1 cellular context compared by ENCODE assay signal in the genomic region with DNA sequence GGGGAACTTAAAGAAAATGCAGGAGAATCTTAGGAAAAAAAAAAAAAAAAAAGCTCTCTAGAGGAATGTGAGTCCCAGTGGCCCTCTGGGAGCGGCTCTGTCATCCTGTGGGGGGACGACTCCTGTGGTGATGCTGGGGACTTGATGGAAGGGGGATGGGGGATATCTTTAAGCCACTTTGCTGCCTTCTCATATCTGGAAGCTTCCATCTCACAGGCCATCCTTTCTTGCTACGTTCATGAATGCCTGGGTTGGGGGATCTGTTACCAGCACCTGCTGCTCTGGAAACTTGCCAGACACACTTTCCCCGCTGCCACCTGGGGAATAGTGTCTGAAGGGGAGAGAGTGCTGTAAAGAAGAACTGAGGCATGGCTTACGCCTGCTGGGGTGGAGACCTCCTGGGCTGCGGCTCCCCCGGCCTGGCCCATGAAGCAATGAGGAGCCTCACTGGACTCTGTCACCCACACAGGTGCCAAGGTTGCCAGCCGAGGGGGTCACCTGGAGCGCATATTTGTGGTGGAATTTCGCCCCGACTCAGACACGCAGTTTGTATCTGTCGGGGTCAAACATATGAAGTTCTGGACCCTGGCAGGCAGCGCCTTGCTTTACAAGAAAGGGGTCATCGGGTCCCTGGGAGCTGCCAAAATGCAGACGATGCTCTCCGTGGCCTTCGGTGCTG.
TF ChIP-seq lines count a peak whose summit lies in the region.

No MANE protein-coding gene starts in this region.

TF ChIP-seq in K562, 482 proteins besides CTCF, POLR2A, EP300 and RAD21 (continued from another document):
- TF ChIP-seq, protein P1, sequence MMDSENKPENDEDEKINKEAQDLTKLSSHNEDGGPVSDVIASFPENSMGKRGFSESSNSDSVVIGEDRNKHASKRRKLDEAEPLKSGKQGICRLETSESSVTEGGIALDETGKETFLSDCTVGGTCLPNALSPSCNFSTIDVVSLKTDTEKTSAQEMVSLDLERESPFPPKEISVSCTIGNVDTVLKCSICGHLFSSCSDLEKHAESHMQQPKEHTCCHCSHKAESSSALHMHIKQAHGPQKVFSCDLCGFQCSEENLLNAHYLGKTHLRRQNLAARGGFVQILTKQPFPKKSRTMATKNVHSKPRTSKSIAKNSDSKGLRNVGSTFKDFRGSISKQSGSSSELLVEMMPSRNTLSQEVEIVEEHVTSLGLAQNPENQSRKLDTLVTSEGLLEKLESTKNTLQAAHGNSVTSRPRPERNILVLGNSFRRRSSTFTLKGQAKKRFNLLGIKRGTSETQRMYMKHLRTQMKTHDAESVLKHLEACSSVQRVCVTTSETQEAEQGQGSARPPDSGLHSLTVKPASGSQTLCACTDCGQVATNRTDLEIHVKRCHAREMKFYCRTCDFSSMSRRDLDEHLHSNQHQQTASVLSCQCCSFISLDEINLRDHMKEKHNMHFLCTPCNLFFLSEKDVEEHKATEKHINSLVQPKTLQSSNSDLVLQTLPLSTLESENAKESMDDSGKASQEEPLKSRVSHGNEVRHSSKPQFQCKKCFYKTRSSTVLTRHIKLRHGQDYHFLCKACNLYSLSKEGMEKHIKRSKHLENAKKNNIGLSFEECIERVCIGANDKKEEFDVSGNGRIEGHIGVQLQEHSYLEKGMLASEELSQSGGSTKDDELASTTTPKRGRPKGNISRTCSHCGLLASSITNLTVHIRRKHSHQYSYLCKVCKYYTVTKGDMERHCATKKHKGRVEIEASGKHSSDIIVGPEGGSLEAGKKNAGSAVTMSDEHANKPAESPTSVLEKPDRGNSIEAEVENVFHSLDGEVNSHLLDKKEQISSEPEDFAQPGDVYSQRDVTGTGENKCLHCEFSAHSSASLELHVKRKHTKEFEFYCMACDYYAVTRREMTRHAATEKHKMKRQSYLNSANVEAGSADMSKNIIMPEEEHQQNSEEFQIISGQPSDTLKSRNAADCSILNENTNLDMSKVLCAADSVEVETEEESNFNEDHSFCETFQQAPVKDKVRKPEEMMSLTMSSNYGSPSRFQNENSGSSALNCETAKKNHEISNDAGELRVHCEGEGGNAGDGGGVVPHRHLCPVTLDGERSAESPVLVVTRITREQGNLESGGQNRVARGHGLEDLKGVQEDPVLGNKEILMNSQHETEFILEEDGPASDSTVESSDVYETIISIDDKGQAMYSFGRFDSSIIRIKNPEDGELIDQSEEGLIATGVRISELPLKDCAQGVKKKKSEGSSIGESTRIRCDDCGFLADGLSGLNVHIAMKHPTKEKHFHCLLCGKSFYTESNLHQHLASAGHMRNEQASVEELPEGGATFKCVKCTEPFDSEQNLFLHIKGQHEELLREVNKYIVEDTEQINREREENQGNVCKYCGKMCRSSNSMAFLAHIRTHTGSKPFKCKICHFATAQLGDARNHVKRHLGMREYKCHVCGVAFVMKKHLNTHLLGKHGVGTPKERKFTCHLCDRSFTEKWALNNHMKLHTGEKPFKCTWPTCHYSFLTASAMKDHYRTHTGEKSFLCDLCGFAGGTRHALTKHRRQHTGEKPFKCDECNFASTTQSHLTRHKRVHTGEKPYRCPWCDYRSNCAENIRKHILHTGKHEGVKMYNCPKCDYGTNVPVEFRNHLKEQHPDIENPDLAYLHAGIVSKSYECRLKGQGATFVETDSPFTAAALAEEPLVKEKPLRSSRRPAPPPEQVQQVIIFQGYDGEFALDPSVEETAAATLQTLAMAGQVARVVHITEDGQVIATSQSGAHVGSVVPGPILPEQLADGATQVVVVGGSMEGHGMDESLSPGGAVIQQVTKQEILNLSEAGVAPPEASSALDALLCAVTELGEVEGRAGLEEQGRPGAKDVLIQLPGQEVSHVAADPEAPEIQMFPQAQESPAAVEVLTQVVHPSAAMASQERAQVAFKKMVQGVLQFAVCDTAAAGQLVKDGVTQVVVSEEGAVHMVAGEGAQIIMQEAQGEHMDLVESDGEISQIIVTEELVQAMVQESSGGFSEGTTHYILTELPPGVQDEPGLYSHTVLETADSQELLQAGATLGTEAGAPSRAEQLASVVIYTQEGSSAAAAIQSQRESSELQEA (IDR thresholded peaks at IDR 0.05; ENCODE audit: low read depth) = no peak
- TF ChIP-seq CREM (IDR thresholded peaks at IDR 0.05; ENCODE audit: low read depth) = no peak
- TF ChIP-seq CBFA2T2 (conservative IDR thresholded peaks at IDR 0.05) = peak; percentile 51
- no peak for TF ChIP-seq ZKSCAN8 (CRISPR knock-in tag; IDR thresholded peaks at IDR 0.05)
- TF ChIP-seq NFIC (IDR thresholded peaks at IDR 0.05) = peak; percentile 78
- TF ChIP-seq ZNF384 (IDR thresholded peaks at IDR 0.05; ENCODE audit: low read depth, low read length) = peak; percentile 37; the same call in 1 of the 2 replicates
- no peak for TF ChIP-seq ZBTB26 (CRISPR knock-in tag; IDR thresholded peaks at IDR 0.05)
- TF ChIP-seq OTX1 (CRISPR knock-in tag; IDR thresholded peaks at IDR 0.05) = no peak
- TF ChIP-seq, protein P2, sequence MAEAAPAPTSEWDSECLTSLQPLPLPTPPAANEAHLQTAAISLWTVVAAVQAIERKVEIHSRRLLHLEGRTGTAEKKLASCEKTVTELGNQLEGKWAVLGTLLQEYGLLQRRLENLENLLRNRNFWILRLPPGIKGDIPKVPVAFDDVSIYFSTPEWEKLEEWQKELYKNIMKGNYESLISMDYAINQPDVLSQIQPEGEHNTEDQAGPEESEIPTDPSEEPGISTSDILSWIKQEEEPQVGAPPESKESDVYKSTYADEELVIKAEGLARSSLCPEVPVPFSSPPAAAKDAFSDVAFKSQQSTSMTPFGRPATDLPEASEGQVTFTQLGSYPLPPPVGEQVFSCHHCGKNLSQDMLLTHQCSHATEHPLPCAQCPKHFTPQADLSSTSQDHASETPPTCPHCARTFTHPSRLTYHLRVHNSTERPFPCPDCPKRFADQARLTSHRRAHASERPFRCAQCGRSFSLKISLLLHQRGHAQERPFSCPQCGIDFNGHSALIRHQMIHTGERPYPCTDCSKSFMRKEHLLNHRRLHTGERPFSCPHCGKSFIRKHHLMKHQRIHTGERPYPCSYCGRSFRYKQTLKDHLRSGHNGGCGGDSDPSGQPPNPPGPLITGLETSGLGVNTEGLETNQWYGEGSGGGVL (CRISPR knock-in tag; IDR thresholded peaks at IDR 0.05) = no peak
- TF ChIP-seq HNRNPK (IDR thresholded peaks at IDR 0.05; ENCODE audit: low read depth, low read length, poor library complexity, severe bottlenecking) = no peak
- TF ChIP-seq, protein P3, sequence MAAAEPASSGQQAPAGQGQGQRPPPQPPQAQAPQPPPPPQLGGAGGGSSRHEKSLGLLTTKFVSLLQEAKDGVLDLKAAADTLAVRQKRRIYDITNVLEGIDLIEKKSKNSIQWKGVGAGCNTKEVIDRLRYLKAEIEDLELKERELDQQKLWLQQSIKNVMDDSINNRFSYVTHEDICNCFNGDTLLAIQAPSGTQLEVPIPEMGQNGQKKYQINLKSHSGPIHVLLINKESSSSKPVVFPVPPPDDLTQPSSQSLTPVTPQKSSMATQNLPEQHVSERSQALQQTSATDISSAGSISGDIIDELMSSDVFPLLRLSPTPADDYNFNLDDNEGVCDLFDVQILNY (CRISPR knock-in tag; IDR thresholded peaks at IDR 0.05) = no peak
- TF ChIP-seq BRD4 (IDR thresholded peaks at IDR 0.05) = no peak
- TF ChIP-seq ZNF785 (CRISPR knock-in tag; IDR thresholded peaks at IDR 0.05) = no peak
- no peak for TF ChIP-seq ZNF431 (CRISPR knock-in tag; IDR thresholded peaks at IDR 0.05)
- no peak for TF ChIP-seq CTBP1 (IDR thresholded peaks at IDR 0.05; ENCODE audit: borderline replicate concordance)
- no peak for TF ChIP-seq PTTG1 (tag; IDR thresholded peaks at IDR 0.05; ENCODE audit: low read depth)
- peak; percentile 74 for TF ChIP-seq CBFA2T3 (IDR thresholded peaks at IDR 0.05)
- TF ChIP-seq, protein P4, sequence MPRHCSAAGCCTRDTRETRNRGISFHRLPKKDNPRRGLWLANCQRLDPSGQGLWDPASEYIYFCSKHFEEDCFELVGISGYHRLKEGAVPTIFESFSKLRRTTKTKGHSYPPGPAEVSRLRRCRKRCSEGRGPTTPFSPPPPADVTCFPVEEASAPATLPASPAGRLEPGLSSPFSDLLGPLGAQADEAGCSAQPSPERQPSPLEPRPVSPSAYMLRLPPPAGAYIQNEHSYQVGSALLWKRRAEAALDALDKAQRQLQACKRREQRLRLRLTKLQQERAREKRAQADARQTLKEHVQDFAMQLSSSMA (CRISPR knock-in tag; IDR thresholded peaks at IDR 0.05) = no peak
- TF ChIP-seq ZNF586 (CRISPR knock-in tag; conservative IDR thresholded peaks at IDR 0.05) = no peak
- no peak for TF ChIP-seq HMG20B (CRISPR knock-in tag; IDR thresholded peaks at IDR 0.05)
- TF ChIP-seq CCAR2 (IDR thresholded peaks at IDR 0.05; ENCODE audit: low read depth, low read length) = no peak
- 0 out of 4 replicates have a peak, but pooled peaks of 1 of the 2 experiments have one; percentile 7 for TF ChIP-seq RCOR1 (IDR thresholded peaks at IDR 0.05; ENCODE audit: borderline replicate concordance in 1 of 2, low read depth in 2 of 2, low read length in 2 of 2)
- no peak for TF ChIP-seq FOXK1 (CRISPR knock-in tag; IDR thresholded peaks at IDR 0.05; ENCODE audit: borderline replicate concordance)
- TF ChIP-seq NCOR1 (IDR thresholded peaks at IDR 0.05) = no peak
- TF ChIP-seq POLR2AphosphoS5 (IDR thresholded peaks at IDR 0.05; ENCODE audit: control insufficient read depth, insufficient read depth, low read depth, low read length) = peak; percentile 34; the same call in 1 of the 2 replicates
- no peak for TF ChIP-seq ETS1 (conservative IDR thresholded peaks at IDR 0.05; ENCODE audit: control insufficient read depth, low read depth, low read length)
TF ChIP-seq in K562: peak in this region for 8.
